1 cellular context compared by ENCODE assay signal in the genomic region with DNA sequence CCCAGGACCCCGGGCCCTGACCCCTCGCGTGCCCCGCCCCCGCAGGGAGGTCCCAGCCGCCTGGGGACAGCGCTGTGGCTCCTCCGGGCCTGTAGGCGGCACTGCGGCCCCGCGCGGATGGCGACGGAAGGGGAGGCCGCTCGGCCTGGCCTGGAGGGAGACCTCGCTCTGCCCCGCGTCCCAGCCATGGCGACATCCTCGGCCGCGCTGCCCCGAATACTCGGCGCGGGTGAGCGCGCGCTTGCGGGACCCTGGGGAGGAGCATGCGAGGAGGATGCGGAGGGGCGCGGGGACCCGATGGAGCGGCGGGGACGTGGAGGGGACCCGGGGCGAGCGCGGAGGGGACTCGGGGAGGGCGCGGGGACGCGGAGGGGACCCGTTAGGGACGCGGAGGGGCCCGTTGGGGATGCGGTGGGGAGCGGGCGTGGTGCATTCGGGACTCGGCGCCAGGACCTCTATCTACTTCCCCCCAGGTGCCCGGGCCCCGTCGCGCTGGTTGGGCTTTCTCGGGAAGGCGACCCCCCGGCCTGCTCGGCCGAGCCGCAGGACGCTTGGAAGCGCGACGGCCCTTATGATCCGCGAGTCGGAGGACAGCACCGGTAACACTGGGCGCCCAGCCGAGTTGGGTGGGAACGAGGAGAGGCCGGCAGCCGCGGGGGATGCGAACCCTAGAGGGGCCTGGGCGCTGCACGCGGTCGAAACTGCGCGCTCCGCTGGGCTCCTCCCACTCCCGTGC.
TF ChIP-seq lines count a peak whose summit lies in the region.

Gene MRPS2, plus strand, starts transcription at position 158 of the 736 bp plus-strand sequence. Its CDS starts 29 bp downstream, at position 187.

TF ChIP-seq in HepG2, 621 proteins besides CTCF, POLR2A, EP300 and RAD21 (continued from another document and continues in another):
- TF ChIP-seq, protein P1, sequence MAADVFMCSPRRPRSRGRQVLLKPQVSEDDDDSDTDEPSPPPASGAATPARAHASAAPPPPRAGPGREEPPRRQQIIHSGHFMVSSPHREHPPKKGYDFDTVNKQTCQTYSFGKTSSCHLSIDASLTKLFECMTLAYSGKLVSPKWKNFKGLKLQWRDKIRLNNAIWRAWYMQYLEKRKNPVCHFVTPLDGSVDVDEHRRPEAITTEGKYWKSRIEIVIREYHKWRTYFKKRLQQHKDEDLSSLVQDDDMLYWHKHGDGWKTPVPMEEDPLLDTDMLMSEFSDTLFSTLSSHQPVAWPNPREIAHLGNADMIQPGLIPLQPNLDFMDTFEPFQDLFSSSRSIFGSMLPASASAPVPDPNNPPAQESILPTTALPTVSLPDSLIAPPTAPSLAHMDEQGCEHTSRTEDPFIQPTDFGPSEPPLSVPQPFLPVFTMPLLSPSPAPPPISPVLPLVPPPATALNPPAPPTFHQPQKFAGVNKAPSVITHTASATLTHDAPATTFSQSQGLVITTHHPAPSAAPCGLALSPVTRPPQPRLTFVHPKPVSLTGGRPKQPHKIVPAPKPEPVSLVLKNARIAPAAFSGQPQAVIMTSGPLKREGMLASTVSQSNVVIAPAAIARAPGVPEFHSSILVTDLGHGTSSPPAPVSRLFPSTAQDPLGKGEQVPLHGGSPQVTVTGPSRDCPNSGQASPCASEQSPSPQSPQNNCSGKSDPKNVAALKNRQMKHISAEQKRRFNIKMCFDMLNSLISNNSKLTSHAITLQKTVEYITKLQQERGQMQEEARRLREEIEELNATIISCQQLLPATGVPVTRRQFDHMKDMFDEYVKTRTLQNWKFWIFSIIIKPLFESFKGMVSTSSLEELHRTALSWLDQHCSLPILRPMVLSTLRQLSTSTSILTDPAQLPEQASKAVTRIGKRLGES (CRISPR knock-in tag; IDR thresholded peaks at IDR 0.05; ENCODE audit: borderline replicate concordance), result peak; percentile 57; the same call in 1 of the 2 replicates
- TF ChIP-seq POGZ (CRISPR knock-in tag; IDR thresholded peaks at IDR 0.05) (peak; percentile 78), TBP (CRISPR knock-in tag; IDR thresholded peaks at IDR 0.05) (no peak), ARNT2 (CRISPR knock-in tag; IDR thresholded peaks at IDR 0.05; ENCODE audit: low read depth) (peak; percentile 60; the same call in 1 of the 2 replicates), XBP1 (CRISPR knock-in tag; IDR thresholded peaks at IDR 0.05) (0 out of 2 replicates have a peak, but pooled peaks have one; percentile 27), SRY (CRISPR knock-in tag; IDR thresholded peaks at IDR 0.05) (peak; percentile 83; the same call in 1 of the 2 replicates), MAX (IDR thresholded peaks at IDR 0.05) (peak; percentile 75), ZMYM4 (CRISPR knock-in tag; IDR thresholded peaks at IDR 0.05) (peak; percentile 90), ARID3A (IDR thresholded peaks at IDR 0.05; ENCODE audit: low read depth, low read length) (no peak), PRPF4 (IDR thresholded peaks at IDR 0.05; ENCODE audit: low read depth, low read length, poor library complexity, severe bottlenecking) (no peak), SALL2 (CRISPR knock-in tag; IDR thresholded peaks at IDR 0.05) (peak; percentile 64), ZNF292 (CRISPR knock-in tag; IDR thresholded peaks at IDR 0.05; ENCODE audit: borderline replicate concordance, low read depth) (no peak), RFX3 (CRISPR knock-in tag; IDR thresholded peaks at IDR 0.05) (no peak), ZNF160 (CRISPR knock-in tag; IDR thresholded peaks at IDR 0.05) (0 out of 2 replicates have a peak, but pooled peaks have one; percentile 30), PITX1 (CRISPR knock-in tag; IDR thresholded peaks at IDR 0.05) (no peak; the same call in 1 of the 2 replicates), ZNF569 (CRISPR knock-in tag; IDR thresholded peaks at IDR 0.05; ENCODE audit: borderline replicate concordance) (0 out of 2 replicates have a peak, but pooled peaks have one; percentile 69), ZNF326 (CRISPR knock-in tag; IDR thresholded peaks at IDR 0.05; ENCODE audit: borderline replicate concordance) (no peak), ZNF10 (CRISPR knock-in tag; IDR thresholded peaks at IDR 0.05; ENCODE audit: borderline replicate concordance, low read depth) (no peak), CBX1 (IDR thresholded peaks at IDR 0.05; ENCODE audit: low read depth) (peak; percentile 51), ZNF460 (CRISPR knock-in tag; IDR thresholded peaks at IDR 0.05; ENCODE audit: borderline replicate concordance) (no peak; the same call in 1 of the 2 replicates), KLF12 (CRISPR knock-in tag; IDR thresholded peaks at IDR 0.05; ENCODE audit: borderline replicate concordance) (no peak; the same call in 1 of the 2 replicates), ZFP62 (CRISPR knock-in tag; IDR thresholded peaks at IDR 0.05) (no peak), JDP2 (CRISPR knock-in tag; IDR thresholded peaks at IDR 0.05; ENCODE audit: borderline replicate concordance) (no peak), ZXDC (CRISPR knock-in tag; IDR thresholded peaks at IDR 0.05) (no peak), GLI4 (CRISPR knock-in tag; IDR thresholded peaks at IDR 0.05; ENCODE audit: borderline replicate concordance) (no peak; the same call in 1 of the 2 replicates), HNRNPUL1 (IDR thresholded peaks at IDR 0.05; ENCODE audit: low read depth, low read length) (peak; percentile 33; the same call in 1 of the 2 replicates), RBAK (CRISPR knock-in tag; IDR thresholded peaks at IDR 0.05) (no peak), CREM (IDR thresholded peaks at IDR 0.05) (no peak), CREM (CRISPR knock-in tag; IDR thresholded peaks at IDR 0.05) (no peak), RAD51 (IDR thresholded peaks at IDR 0.05; ENCODE audit: borderline replicate concordance) (no peak), TBX2 (CRISPR knock-in tag; IDR thresholded peaks at IDR 0.05; ENCODE audit: borderline replicate concordance) (peak; percentile 43), RBM22 (optimal IDR thresholded peaks at IDR 0.05; ENCODE audit: low read length) (no peak)
- TF ChIP-seq, protein P2, sequence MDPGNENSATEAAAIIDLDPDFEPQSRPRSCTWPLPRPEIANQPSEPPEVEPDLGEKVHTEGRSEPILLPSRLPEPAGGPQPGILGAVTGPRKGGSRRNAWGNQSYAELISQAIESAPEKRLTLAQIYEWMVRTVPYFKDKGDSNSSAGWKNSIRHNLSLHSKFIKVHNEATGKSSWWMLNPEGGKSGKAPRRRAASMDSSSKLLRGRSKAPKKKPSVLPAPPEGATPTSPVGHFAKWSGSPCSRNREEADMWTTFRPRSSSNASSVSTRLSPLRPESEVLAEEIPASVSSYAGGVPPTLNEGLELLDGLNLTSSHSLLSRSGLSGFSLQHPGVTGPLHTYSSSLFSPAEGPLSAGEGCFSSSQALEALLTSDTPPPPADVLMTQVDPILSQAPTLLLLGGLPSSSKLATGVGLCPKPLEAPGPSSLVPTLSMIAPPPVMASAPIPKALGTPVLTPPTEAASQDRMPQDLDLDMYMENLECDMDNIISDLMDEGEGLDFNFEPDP (CRISPR knock-in tag; conservative IDR thresholded peaks at IDR 0.05), result no peak
- TF ChIP-seq, protein P3, sequence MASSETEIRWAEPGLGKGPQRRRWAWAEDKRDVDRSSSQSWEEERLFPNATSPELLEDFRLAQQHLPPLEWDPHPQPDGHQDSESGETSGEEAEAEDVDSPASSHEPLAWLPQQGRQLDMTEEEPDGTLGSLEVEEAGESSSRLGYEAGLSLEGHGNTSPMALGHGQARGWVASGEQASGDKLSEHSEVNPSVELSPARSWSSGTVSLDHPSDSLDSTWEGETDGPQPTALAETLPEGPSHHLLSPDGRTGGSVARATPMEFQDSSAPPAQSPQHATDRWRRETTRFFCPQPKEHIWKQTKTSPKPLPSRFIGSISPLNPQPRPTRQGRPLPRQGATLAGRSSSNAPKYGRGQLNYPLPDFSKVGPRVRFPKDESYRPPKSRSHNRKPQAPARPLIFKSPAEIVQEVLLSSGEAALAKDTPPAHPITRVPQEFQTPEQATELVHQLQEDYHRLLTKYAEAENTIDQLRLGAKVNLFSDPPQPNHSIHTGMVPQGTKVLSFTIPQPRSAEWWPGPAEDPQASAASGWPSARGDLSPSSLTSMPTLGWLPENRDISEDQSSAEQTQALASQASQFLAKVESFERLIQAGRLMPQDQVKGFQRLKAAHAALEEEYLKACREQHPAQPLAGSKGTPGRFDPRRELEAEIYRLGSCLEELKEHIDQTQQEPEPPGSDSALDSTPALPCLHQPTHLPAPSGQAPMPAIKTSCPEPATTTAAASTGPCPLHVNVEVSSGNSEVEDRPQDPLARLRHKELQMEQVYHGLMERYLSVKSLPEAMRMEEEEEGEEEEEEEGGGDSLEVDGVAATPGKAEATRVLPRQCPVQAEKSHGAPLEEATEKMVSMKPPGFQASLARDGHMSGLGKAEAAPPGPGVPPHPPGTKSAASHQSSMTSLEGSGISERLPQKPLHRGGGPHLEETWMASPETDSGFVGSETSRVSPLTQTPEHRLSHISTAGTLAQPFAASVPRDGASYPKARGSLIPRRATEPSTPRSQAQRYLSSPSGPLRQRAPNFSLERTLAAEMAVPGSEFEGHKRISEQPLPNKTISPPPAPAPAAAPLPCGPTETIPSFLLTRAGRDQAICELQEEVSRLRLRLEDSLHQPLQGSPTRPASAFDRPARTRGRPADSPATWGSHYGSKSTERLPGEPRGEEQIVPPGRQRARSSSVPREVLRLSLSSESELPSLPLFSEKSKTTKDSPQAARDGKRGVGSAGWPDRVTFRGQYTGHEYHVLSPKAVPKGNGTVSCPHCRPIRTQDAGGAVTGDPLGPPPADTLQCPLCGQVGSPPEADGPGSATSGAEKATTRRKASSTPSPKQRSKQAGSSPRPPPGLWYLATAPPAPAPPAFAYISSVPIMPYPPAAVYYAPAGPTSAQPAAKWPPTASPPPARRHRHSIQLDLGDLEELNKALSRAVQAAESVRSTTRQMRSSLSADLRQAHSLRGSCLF (CRISPR knock-in tag; IDR thresholded peaks at IDR 0.05; ENCODE audit: borderline replicate concordance), result no peak
- TF ChIP-seq, protein P4, sequence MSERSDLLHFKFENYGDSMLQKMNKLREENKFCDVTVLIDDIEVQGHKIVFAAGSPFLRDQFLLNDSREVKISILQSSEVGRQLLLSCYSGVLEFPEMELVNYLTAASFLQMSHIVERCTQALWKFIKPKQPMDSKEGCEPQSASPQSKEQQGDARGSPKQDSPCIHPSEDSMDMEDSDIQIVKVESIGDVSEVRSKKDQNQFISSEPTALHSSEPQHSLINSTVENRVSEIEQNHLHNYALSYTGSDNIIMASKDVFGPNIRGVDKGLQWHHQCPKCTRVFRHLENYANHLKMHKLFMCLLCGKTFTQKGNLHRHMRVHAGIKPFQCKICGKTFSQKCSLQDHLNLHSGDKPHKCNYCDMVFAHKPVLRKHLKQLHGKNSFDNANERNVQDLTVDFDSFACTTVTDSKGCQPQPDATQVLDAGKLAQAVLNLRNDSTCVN (CRISPR knock-in tag; IDR thresholded peaks at IDR 0.05; ENCODE audit: borderline replicate concordance), result peak; percentile 47; the same call in 1 of the 2 replicates
- TF ChIP-seq, protein P5, sequence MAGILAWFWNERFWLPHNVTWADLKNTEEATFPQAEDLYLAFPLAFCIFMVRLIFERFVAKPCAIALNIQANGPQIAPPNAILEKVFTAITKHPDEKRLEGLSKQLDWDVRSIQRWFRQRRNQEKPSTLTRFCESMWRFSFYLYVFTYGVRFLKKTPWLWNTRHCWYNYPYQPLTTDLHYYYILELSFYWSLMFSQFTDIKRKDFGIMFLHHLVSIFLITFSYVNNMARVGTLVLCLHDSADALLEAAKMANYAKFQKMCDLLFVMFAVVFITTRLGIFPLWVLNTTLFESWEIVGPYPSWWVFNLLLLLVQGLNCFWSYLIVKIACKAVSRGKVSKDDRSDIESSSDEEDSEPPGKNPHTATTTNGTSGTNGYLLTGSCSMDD (CRISPR knock-in tag; IDR thresholded peaks at IDR 0.05), result no peak
- TF ChIP-seq, protein P6, sequence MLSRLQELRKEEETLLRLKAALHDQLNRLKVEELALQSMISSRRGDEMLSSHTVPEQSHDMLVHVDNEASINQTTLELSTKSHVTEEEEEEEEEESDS (CRISPR knock-in tag; IDR thresholded peaks at IDR 0.05; ENCODE audit: borderline replicate concordance), result no peak
